ENCODE assay signal across 8 cellular contexts in genomic region chr17:1764274-1764673, GRCh38. TPM values are rescaled to one million over a fixed set of nuclear protein-coding genes. Genes with fewer than 3 reads are reported as not detected.
DNase-seq lines count a peak whose midpoint lies in the region; ATAC-seq, FAIRE-seq and TF ChIP-seq lines count a peak whose summit lies in the region.

No MANE protein-coding gene starts in this region.

- CTCF ChIA-PET in activated B cell treated with CpG ODN at 0.5 μM for 24 hours (lab: Charles Lee): interaction anchor here (1.0 to 2.8 kb wide), 5 partner anchors 12 to 101 kb away, joined by 3 to 19 read pairs (median 4); no protein-coding TSS in a partner anchor

- H3K27me3 Mint-ChIP-seq in activated B cell treated with CpG ODN at 0.5 μM for 24 hours: no peaks in the 10 kb centered on the region

- H3K9me3 ChIP-seq in mesenchymal stem cell (ENCODE audit: control insufficient read depth, low read length): no peaks in the 10 kb centered on the region

- H2BK5ac ChIP-seq in mesenchymal stem cell (ENCODE audit: low read depth, low read length, poor library complexity, severe bottlenecking): no peak overlapping the region

- peak overlapping the region; percentile 90 for H3K9ac ChIP-seq in mesenchymal stem cell (ENCODE audit: low read length)

- DNase-seq in H7: peak; percentile 34
- peak; percentile 41 for DNase-seq in activated B cell treated with CpG ODN at 0.5 μM for 24 hours
- DNase-seq in bronchial epithelial cell (ENCODE audit: low read depth): peak; percentile 82
- DNase-seq in mesenchymal stem cell: peak; percentile 85
- DNase-seq in stimulated activated CD8-positive, alpha-beta memory T cell treated with anti-CD3 and anti-CD28 coated beads, Interleukin-7, amount 100 ng/mL, for 48 hours (ENCODE audit: extremely low read depth in 1 of 2, low read depth in 1 of 2): peak; percentile 19 to 29
- DNase-seq in NCI-H1436 (lab: John Stamatoyannopoulos, UW): no peak
- no peak for DNase-seq in NCI-H2107 treated with DMSO at 0.1 percent for 48 hours (lab: John Stamatoyannopoulos, UW; ENCODE audit: unreplicated experiment)

- H3K27ac Mint-ChIP-seq in activated B cell treated with CpG ODN at 0.5 μM for 24 hours: peak overlapping the region; percentile 72

- H3K4me2 ChIP-seq in mesenchymal stem cell (ENCODE audit: low read length, poor library complexity, severe bottlenecking): no peak overlapping the region

- H3K23ac ChIP-seq in mesenchymal stem cell (ENCODE audit: low read length in 2 of 2): peak overlapping the region in 1 of 2 experiments; percentile 62

- H3K27ac ChIP-seq in mesenchymal stem cell (ENCODE audit: low read length, poor library complexity, severe bottlenecking): peak overlapping the region; percentile 4

- H2AK5ac ChIP-seq in mesenchymal stem cell (ENCODE audit: low read length, severe bottlenecking): no peak overlapping the region

- peak overlapping the region; percentile 57 for H4K91ac ChIP-seq in mesenchymal stem cell (ENCODE audit: low read length)

- POLR2A ChIA-PET in activated B cell treated with CpG ODN at 0.5 μM for 24 hours (lab: Charles Lee): interaction anchor here (0.6 to 3.6 kb wide), 10 partner anchors 8 to 495 kb away, joined by 3 to 25 read pairs (median 10); partner anchors contain the start of genes SERPINF2 and WDR81

- H3K36me3 ChIP-seq in H7 (replicated peaks; ENCODE audit: control insufficient read depth, insufficient read depth, low read length) (no peaks in the 10 kb centered on the region), bronchial epithelial cell (ENCODE audit: control insufficient read depth, insufficient read depth, low read length) (peaks cover 4% of the 10 kb centered on the region), mesenchymal stem cell (ENCODE audit: control insufficient read depth in 1 of 2, insufficient read depth in 2 of 2, low read depth in 1 of 2, low read length in 2 of 2) (peaks cover 2 to 17% of the 10 kb centered on the region in 2 experiments)

- ATAC-seq in activated B cell treated with CpG ODN at 0.5 μM for 24 hours (ENCODE audit: low read depth): peak; percentile 85
- ATAC-seq in HG03469 (IDR thresholded peaks at IDR 0.05; ENCODE audit: unreplicated experiment): no peak

- H3K4ac ChIP-seq in mesenchymal stem cell (ENCODE audit: low read depth in 1 of 2, low read length in 2 of 2): no peak overlapping the region

- no peaks in the 10 kb centered on the region for H3K79me1 ChIP-seq in mesenchymal stem cell (replicated peaks; ENCODE audit: low read length, poor library complexity, severe bottlenecking)

- no peak overlapping the region for H2BK15ac ChIP-seq in mesenchymal stem cell (ENCODE audit: low read depth, poor library complexity, severe bottlenecking)

- H2AFZ ChIP-seq in mesenchymal stem cell (ENCODE audit: low read depth, low read length): peak overlapping the region; percentile 11

- H3K36me3 Mint-ChIP-seq in activated B cell treated with CpG ODN at 0.5 μM for 24 hours (ENCODE audit: low read depth): no peaks in the 10 kb centered on the region

- intact Hi-C loops in activated B cell treated with CpG ODN at 0.5 μM for 24 hours (cut with micrococcal nuclease): no loop called here

- H3K18ac ChIP-seq in mesenchymal stem cell (ENCODE audit: low read depth in 1 of 2, low read length in 2 of 2): peak overlapping the region; percentile 82 to 85

- H3K14ac ChIP-seq in mesenchymal stem cell (ENCODE audit: low read length in 2 of 2): no peak overlapping the region

- FAIRE-seq in bronchial epithelial cell (lab: Jason Lieb, UNC): no peak

- peaks cover 45% of the 10 kb centered on the region for H3K4me1 Mint-ChIP-seq in activated B cell treated with CpG ODN at 0.5 μM for 24 hours

- H3K4me3 ChIP-seq in H7 (ENCODE audit: insufficient read depth, low read depth, low read length) (no peak overlapping the region), bronchial epithelial cell (ENCODE audit: low read depth, low read length) (no peak overlapping the region), mesenchymal stem cell (ENCODE audit: insufficient read depth in 1 of 2, low read depth in 1 of 2, low read length in 2 of 2) (peak overlapping the region in 1 of 2 experiments; percentile 97)

- no peak for TF ChIP-seq CTCF in activated B cell treated with CpG ODN at 0.5 μM for 24 hours (IDR thresholded peaks at IDR 0.05)
- TF ChIP-seq CTCF in bronchial epithelial cell (IDR thresholded peaks at IDR 0.05; ENCODE audit: insufficient read depth, low read length, severe bottlenecking): no peak

- H3K4me1 ChIP-seq in mesenchymal stem cell (ENCODE audit: control insufficient read depth, insufficient read depth, low read depth, low read length): peaks cover 23% of the 10 kb centered on the region

- H3K9me3 Mint-ChIP-seq in activated B cell treated with CpG ODN at 0.5 μM for 24 hours: no peaks in the 10 kb centered on the region

- WGBS in mesenchymal stem cell: 50% methylated on average over 11 of the region's 11 CpGs

- H2BK120ac ChIP-seq in mesenchymal stem cell (ENCODE audit: low read depth, low read length): no peak overlapping the region

- H3K27me3 ChIP-seq in H7 (ENCODE audit: control insufficient read depth, insufficient read depth, low read length) (no peaks in the 10 kb centered on the region), bronchial epithelial cell (ENCODE audit: control insufficient read depth, insufficient read depth, low read length) (no peaks in the 10 kb centered on the region), mesenchymal stem cell (ENCODE audit: control insufficient read depth in 1 of 2, insufficient read depth in 1 of 2, low read length in 2 of 2) (no peaks in the 10 kb centered on the region)

- H4K8ac ChIP-seq in mesenchymal stem cell (ENCODE audit: low read length): peak overlapping the region; percentile 3

- H2BK12ac ChIP-seq in mesenchymal stem cell (ENCODE audit: low read length in 2 of 2): peak overlapping the region; percentile 83 to 88

- peak overlapping the region; percentile 53 for H3K4me3 Mint-ChIP-seq in activated B cell treated with CpG ODN at 0.5 μM for 24 hours

RNA-seq across cellular contexts. Expression of gene SERPINF1, which starts 2.4 kb away (rescaled TPM):
- 30.3 and 33.4 TPM in 2 replicates for total RNA-seq in H7 (2014; rRNA removed; shearing (Covaris generic))
- total RNA-seq in activated B cell treated with CpG ODN at 0.5 μM for 24 hours (8.7 and 14.8 TPM in 2 replicates), bronchial epithelial cell (51.3 and 112 TPM in 2 replicates)
- polyA plus RNA-seq in mesenchymal stem cell (2013, experiment 1 of 2): 83.0 TPM
- 81.2 TPM for polyA plus RNA-seq in mesenchymal stem cell (2013, experiment 2 of 2)

RNA-seq across cellular contexts. Expression of gene SERPINF2, which starts 21.6 kb away (rescaled TPM):
- 0.52 and 0.74 TPM in 2 replicates for total RNA-seq in H7 (2014; rRNA removed; shearing (Covaris generic))
- 0.82 and 1.3 TPM in 2 replicates for total RNA-seq in activated B cell treated with CpG ODN at 0.5 μM for 24 hours
- 0.79 and 1.5 TPM in 2 replicates for total RNA-seq in bronchial epithelial cell
- 0.03 TPM for polyA plus RNA-seq in mesenchymal stem cell (2013, experiment 1 of 2)
- polyA plus RNA-seq in mesenchymal stem cell (2013, experiment 2 of 2): 0.01 TPM

RNA-seq across cellular contexts. Expression of gene WDR81, which starts 39.8 kb away (rescaled TPM):
- 13.2 and 14.3 TPM in 2 replicates for total RNA-seq in H7 (2014; rRNA removed; shearing (Covaris generic))
- total RNA-seq in activated B cell treated with CpG ODN at 0.5 μM for 24 hours (42.7 and 48.4 TPM in 2 replicates), bronchial epithelial cell (13.8 and 21.6 TPM in 2 replicates)
- polyA plus RNA-seq in mesenchymal stem cell (2013, experiment 1 of 2): 15.3 TPM
- 15.6 TPM for polyA plus RNA-seq in mesenchymal stem cell (2013, experiment 2 of 2)

RNA-seq across cellular contexts. Expression of gene TLCD2, which starts 54.1 kb away (rescaled TPM):
- total RNA-seq in H7 (2014; rRNA removed; shearing (Covaris generic)): 0.04 and 0.45 TPM in 2 replicates
- total RNA-seq in activated B cell treated with CpG ODN at 0.5 μM for 24 hours (0.02 and 0.04 TPM in 2 replicates), bronchial epithelial cell (4.5 and 19.1 TPM in 2 replicates)
- polyA plus RNA-seq in mesenchymal stem cell (2013, experiment 1 of 2): 5.7 TPM
- 5.4 TPM for polyA plus RNA-seq in mesenchymal stem cell (2013, experiment 2 of 2)

Comparison
In these comparisons a context has a peak if more than half of its experiments do, and no peak if none do; other contexts are left out.
1. DNase-seq: peak in H7 (single experiment), activated B cell treated with CpG ODN at 0.5 μM for 24 hours (single experiment), bronchial epithelial cell (single experiment), mesenchymal stem cell (single experiment) and stimulated activated CD8-positive, alpha-beta memory T cell treated with anti-CD3 and anti-CD28 coated beads, Interleukin-7, amount 100 ng/mL, for 48 hours (2 of 2); none in NCI-H1436 (single experiment) and NCI-H2107 treated with DMSO at 0.1 percent for 48 hours (single experiment).